ENCODE assay signal across 23 cellular contexts in genomic region chr4:180539284-180539683, GRCh38.
DNase-seq lines count a peak whose midpoint lies in the region; ATAC-seq and TF ChIP-seq lines count a peak whose summit lies in the region.
"Had no signal": no experiment of that assay in that cellular context is flagged by ENCODE, and none has a peak within 500 bp of the region (broad histone marks: within the 10 kb centered on the region; RNA-seq: fewer than 3 reads in every experiment).

No MANE protein-coding gene starts in this region.

- H3K27ac Mint-ChIP-seq in endodermal cell, result no peak overlapping the region
- H3K27ac Mint-ChIP-seq: activated naive CD4-positive, alpha-beta T cell treated with anti-CD3 and anti-CD28 coated beads for 36 hours; memory B cell; T-helper 17 cell had no signal

- no peak overlapping the region for H3K9ac ChIP-seq in endodermal cell (ENCODE audit: extremely low read depth, low read length, poor library complexity, severe bottlenecking)

- no peaks in the 10 kb centered on the region for H3K4me1 ChIP-seq in SJCRH30
- no peaks in the 10 kb centered on the region for H3K4me1 ChIP-seq in endodermal cell (ENCODE audit: control insufficient read depth, insufficient read depth, low read length)
- no peaks in the 10 kb centered on the region for H3K4me1 ChIP-seq in Peyer's patch
- H3K4me1 ChIP-seq: transverse colon had no signal

- POLR2A ChIA-PET in GM10248 (lab: Yijun Ruan, JAX), result no interaction called here

- H3K4me1 Mint-ChIP-seq in endodermal cell, result peaks cover 5% of the 10 kb centered on the region
- H3K4me1 Mint-ChIP-seq: memory B cell, T-helper 17 cell had no signal

- H3K4me3 Mint-ChIP-seq in endodermal cell, result no peak overlapping the region
- H3K4me3 Mint-ChIP-seq: activated naive CD4-positive, alpha-beta T cell treated with anti-CD3 and anti-CD28 coated beads for 36 hours; memory B cell; T-helper 17 cell had no signal

- CTCF ChIA-PET in GM10248 (lab: Yijun Ruan, JAX), result interaction anchor here (1.5 kb wide), 1 partner anchor 22 kb away, joined by 4 read pairs; no protein-coding TSS in a partner anchor

- H3K9me3 Mint-ChIP-seq in endodermal cell, result no peaks in the 10 kb centered on the region

- H3K27me3 ChIP-seq in SJCRH30 (no peaks in the 10 kb centered on the region), endodermal cell (ENCODE audit: control insufficient read depth, insufficient read depth, low read length, poor library complexity, severe bottlenecking) (no peaks in the 10 kb centered on the region), Peyer's patch (no peaks in the 10 kb centered on the region)
- H3K27me3 ChIP-seq: transverse colon had no signal

- TF ChIP-seq CTCF in GM10248 (IDR thresholded peaks at IDR 0.05; ENCODE audit: control extremely low read depth, extremely low read depth, low read depth, missing control alignments) (no peak), endodermal cell (conservative IDR thresholded peaks at IDR 0.05) (no peak), Peyer's patch (IDR thresholded peaks at IDR 0.05) (no peak)

- H3K4me3 ChIP-seq in SJCRH30, result peak overlapping the region; percentile 43; the same call in 1 of the 2 replicates
- no peak overlapping the region for H3K4me3 ChIP-seq in endodermal cell (ENCODE audit: low read length)
- no peak overlapping the region for H3K4me3 ChIP-seq in Peyer's patch
- H3K4me3 ChIP-seq: transverse colon had no signal

- no peak for DNase-seq in SJCRH30
- DNase-seq in GM10248 (ENCODE audit: extremely low spot score), result no peak
- no peak for DNase-seq in endodermal cell
- DNase-seq in Peyer's patch, result no peak
- DNase-seq: activated naive CD4-positive, alpha-beta T cell treated with anti-CD3 and anti-CD28 coated beads for 36 hours; amniotic stem cell; DND-41; effector CD8-positive, alpha-beta T cell; foreskin keratinocyte; HCEC 1CT; KG1; left colon; RPMI8226; stimulated activated CD8-positive, alpha-beta memory T cell treated with anti-CD3 and anti-CD28 coated beads, Interleukin-4, amount 100 ng/mL, for 48 hours; T-helper 17 cell; transverse colon had no signal

- no peaks in the 10 kb centered on the region for H3K36me3 Mint-ChIP-seq in endodermal cell (ENCODE audit: low read depth)
- H3K36me3 Mint-ChIP-seq: memory B cell had no signal

- 91 to 97% methylated on average over 3 to 4 of the region's 4 CpGs for WGBS in endodermal cell (ENCODE audit: insufficient coverage in 1 of 2, insufficient read length in 1 of 2), 2 experiments

- TF ChIP-seq POLR2A in Peyer's patch (IDR thresholded peaks at IDR 0.05), result no peak

- ATAC-seq in GM19395 (IDR thresholded peaks at IDR 0.05; ENCODE audit: unreplicated experiment) (peak; percentile 78), HG02938 (IDR thresholded peaks at IDR 0.05; ENCODE audit: unreplicated experiment) (peak; percentile 86), HG03457 (IDR thresholded peaks at IDR 0.05; ENCODE audit: unreplicated experiment) (peak; percentile 81), GM21367 (IDR thresholded peaks at IDR 0.05; ENCODE audit: unreplicated experiment) (no peak)
- ATAC-seq: foreskin keratinocyte, left colon, T-helper 17 cell had no signal

- no peaks in the 10 kb centered on the region for H3K9me3 ChIP-seq in SJCRH30 (replicated peaks)
- H3K9me3 ChIP-seq in endodermal cell (ENCODE audit: control insufficient read depth, low read length), result no peaks in the 10 kb centered on the region
- no peaks in the 10 kb centered on the region for H3K9me3 ChIP-seq in Peyer's patch
- H3K9me3 ChIP-seq: transverse colon had no signal

- H3K36me3 ChIP-seq in SJCRH30 (no peaks in the 10 kb centered on the region), endodermal cell (ENCODE audit: control insufficient read depth, insufficient read depth, low read length) (no peaks in the 10 kb centered on the region), Peyer's patch (no peaks in the 10 kb centered on the region)
- H3K36me3 ChIP-seq: transverse colon had no signal

- H3K27ac ChIP-seq in SJCRH30 (no peak overlapping the region), endodermal cell (ENCODE audit: low read depth, low read length) (no peak overlapping the region), Peyer's patch (no peak overlapping the region)
- H3K27ac ChIP-seq: C4-2B, foreskin keratinocyte, SK-N-MC, transverse colon had no signal

- H3K27me3 Mint-ChIP-seq in endodermal cell (ENCODE audit: insufficient read depth), result no peaks in the 10 kb centered on the region
- H3K27me3 Mint-ChIP-seq: memory B cell, T-helper 17 cell had no signal
